13 cellular contexts compared by ENCODE assay signal in genomic region chr19:29809795-29810503, GRCh38. TPM values are rescaled to one million over a fixed set of nuclear protein-coding genes. Genes with fewer than 3 reads are reported as not detected.
DNase-seq lines count a peak whose midpoint lies in the region; ATAC-seq and TF ChIP-seq lines count a peak whose summit lies in the region.
"Had no signal": no experiment of that assay in that cellular context is flagged by ENCODE, and none has a peak within 500 bp of the region (broad histone marks: within the 10 kb centered on the region; RNA-seq: fewer than 3 reads in every experiment).

No MANE protein-coding gene starts in this region.

- H3K4me1 ChIP-seq in OCI-LY3 (ENCODE audit: low read length): peaks cover 14% of the 10 kb centered on the region

- peak overlapping the region; percentile 91; the same call in 1 of the 2 replicates for H3K9ac ChIP-seq in OCI-LY3 (ENCODE audit: low read length)

- no peak for DNase-seq in activated naive CD4-positive, alpha-beta T cell treated with anti-CD3 and anti-CD28 coated beads, Interleukin-2, amount 10 ng/mL, durations not matched to agents 7 days and 5 days
- DNase-seq in activated naive CD4-positive, alpha-beta T cell (lab: John Stamatoyannopoulos, UW): no peak
- peak; percentile 25 for DNase-seq in chondrocyte (ENCODE audit: low spot score)
- DNase-seq in germinal center (ENCODE audit: low spot score): no peak
- DNase-seq: activated CD8-positive, alpha-beta memory T cell treated with anti-CD3 and anti-CD28 coated beads, Interleukin-2, amount 50 U/mL, for 4 hours; glutamatergic neuron; Kasumi-1; NCI-H2107 had no signal

- CTCF ChIA-PET in activated naive CD4-positive, alpha-beta T cell treated with anti-CD3 and anti-CD28 coated beads, Interleukin-2, amount 10 ng/mL, durations not matched to agents 7 days and 5 days (lab: Charles Lee): interaction anchor here (0.7 to 1.2 kb wide), 2 partner anchors 35 to 62 kb away, joined by 3 to 6 read pairs; no protein-coding TSS in a partner anchor

- H3K27me3 Mint-ChIP-seq in activated naive CD4-positive, alpha-beta T cell treated with anti-CD3 and anti-CD28 coated beads, Interleukin-2, amount 10 ng/mL, durations not matched to agents 7 days and 5 days: no peaks in the 10 kb centered on the region
- H3K27me3 Mint-ChIP-seq in chondrocyte (ENCODE audit: low read depth): no peaks in the 10 kb centered on the region
- H3K27me3 Mint-ChIP-seq in stimulated activated memory B cell treated with anti-CD40 and anti-IgM and Interleukin-4, amounts not matched to agents 10 μg/mL and 1 μg/mL and 100 μg/mL, for 72 hours: no peaks in the 10 kb centered on the region

- no peaks in the 10 kb centered on the region for H3K27me3 ChIP-seq in OCI-LY3 (ENCODE audit: low read depth, low read length)

- H3K4me3 Mint-ChIP-seq in activated naive CD4-positive, alpha-beta T cell treated with anti-CD3 and anti-CD28 coated beads, Interleukin-2, amount 10 ng/mL, durations not matched to agents 7 days and 5 days: peak overlapping the region; percentile 82
- H3K4me3 Mint-ChIP-seq in chondrocyte (ENCODE audit: unreplicated experiment): no peak overlapping the region
- H3K4me3 Mint-ChIP-seq in stimulated activated memory B cell treated with anti-CD40 and anti-IgM and Interleukin-4, amounts not matched to agents 10 μg/mL and 1 μg/mL and 100 μg/mL, for 72 hours: no peak overlapping the region

- H3K36me3 Mint-ChIP-seq in activated naive CD4-positive, alpha-beta T cell treated with anti-CD3 and anti-CD28 coated beads, Interleukin-2, amount 10 ng/mL, durations not matched to agents 7 days and 5 days: peaks cover 21% of the 10 kb centered on the region
- H3K36me3 Mint-ChIP-seq in chondrocyte (ENCODE audit: low read depth): no peaks in the 10 kb centered on the region
- no peaks in the 10 kb centered on the region for H3K36me3 Mint-ChIP-seq in stimulated activated memory B cell treated with anti-CD40 and anti-IgM and Interleukin-4, amounts not matched to agents 10 μg/mL and 1 μg/mL and 100 μg/mL, for 72 hours

- H3K79me2 ChIP-seq in OCI-LY3 (ENCODE audit: low read length): peaks cover 10% of the 10 kb centered on the region

- no peaks in the 10 kb centered on the region for H3K9me3 ChIP-seq in OCI-LY3 (ENCODE audit: insufficient read depth, low read length)

- peak overlapping the region; percentile 87 for H3K4me3 ChIP-seq in OCI-LY3 (ENCODE audit: low read length)

- H3K4me1 Mint-ChIP-seq in activated naive CD4-positive, alpha-beta T cell treated with anti-CD3 and anti-CD28 coated beads, Interleukin-2, amount 10 ng/mL, durations not matched to agents 7 days and 5 days: peaks cover 38% of the 10 kb centered on the region
- H3K4me1 Mint-ChIP-seq in chondrocyte (ENCODE audit: low read depth): peaks cover 4% of the 10 kb centered on the region
- H3K4me1 Mint-ChIP-seq in stimulated activated memory B cell treated with anti-CD40 and anti-IgM and Interleukin-4, amounts not matched to agents 10 μg/mL and 1 μg/mL and 100 μg/mL, for 72 hours: peaks cover 20% of the 10 kb centered on the region

- no peak for ATAC-seq in stimulated activated memory B cell treated with anti-CD40 and anti-IgM and Interleukin-4, amounts not matched to agents 10 μg/mL and 1 μg/mL and 100 μg/mL, for 72 hours
- ATAC-seq in HG02610 (IDR thresholded peaks at IDR 0.05; ENCODE audit: unreplicated experiment) (no peak), HG02571 (IDR thresholded peaks at IDR 0.05; ENCODE audit: unreplicated experiment) (no peak)
- ATAC-seq: left colon had no signal

- H3K27ac ChIP-seq in OCI-LY3 (ENCODE audit: low read length): no peak overlapping the region

- peak overlapping the region; percentile 89 for H3K27ac Mint-ChIP-seq in activated naive CD4-positive, alpha-beta T cell treated with anti-CD3 and anti-CD28 coated beads, Interleukin-2, amount 10 ng/mL, durations not matched to agents 7 days and 5 days
- no peak overlapping the region for H3K27ac Mint-ChIP-seq in chondrocyte (ENCODE audit: unreplicated experiment)
- peak overlapping the region; percentile 83 for H3K27ac Mint-ChIP-seq in stimulated activated memory B cell treated with anti-CD40 and anti-IgM and Interleukin-4, amounts not matched to agents 10 μg/mL and 1 μg/mL and 100 μg/mL, for 72 hours

- no peak overlapping the region for H2AFZ ChIP-seq in OCI-LY3 (ENCODE audit: low read depth, low read length)

- no peaks in the 10 kb centered on the region for H4K20me1 ChIP-seq in OCI-LY3 (ENCODE audit: insufficient read depth, low read length)

- TF ChIP-seq CTCF in OCI-LY3 (IDR thresholded peaks at IDR 0.05; ENCODE audit: low read depth, low read length) (no peak), chondrocyte (IDR thresholded peaks at IDR 0.05) (no peak)

- peaks cover 14% of the 10 kb centered on the region for H3K36me3 ChIP-seq in OCI-LY3 (replicated peaks; ENCODE audit: low read depth, low read length)

- H3K4me2 ChIP-seq in OCI-LY3 (ENCODE audit: low read length): peak overlapping the region; percentile 92

- H3K9me3 Mint-ChIP-seq in activated naive CD4-positive, alpha-beta T cell treated with anti-CD3 and anti-CD28 coated beads, Interleukin-2, amount 10 ng/mL, durations not matched to agents 7 days and 5 days: no peaks in the 10 kb centered on the region
- H3K9me3 Mint-ChIP-seq in chondrocyte (ENCODE audit: low read depth): no peaks in the 10 kb centered on the region
- no peaks in the 10 kb centered on the region for H3K9me3 Mint-ChIP-seq in stimulated activated memory B cell treated with anti-CD40 and anti-IgM and Interleukin-4, amounts not matched to agents 10 μg/mL and 1 μg/mL and 100 μg/mL, for 72 hours

RNA-seq across cellular contexts. Expression of gene CCNE1, which starts 1.8 kb away (rescaled TPM):
- 7.6 to 13.4 TPM (median 8.2 TPM) in 3 replicates for total RNA-seq in chondrocyte
